10 cellular contexts compared by ENCODE assay signal in the genomic region with DNA sequence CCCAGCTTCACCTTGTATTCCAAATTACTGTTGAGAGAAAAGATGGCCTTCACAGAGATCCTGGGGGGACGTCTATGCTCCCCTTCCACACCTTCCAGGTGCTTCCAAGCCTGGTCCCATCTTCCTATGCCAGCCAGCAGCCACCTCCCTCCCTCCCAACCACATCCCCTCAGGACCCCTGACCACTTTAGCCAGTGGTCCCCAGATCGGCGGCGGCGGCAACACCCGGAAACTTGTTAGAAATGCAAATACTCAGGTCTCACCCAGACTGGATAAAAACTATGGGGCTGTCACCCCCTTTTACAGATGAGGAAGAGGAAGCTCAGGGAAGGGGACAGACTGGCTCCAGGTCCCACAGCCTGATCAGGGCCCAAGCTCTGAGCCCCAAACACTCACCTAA. TPM values are rescaled to one million over a fixed set of nuclear protein-coding genes. Genes with fewer than 3 reads are reported as not detected.
"Had no signal": no experiment of that assay in that cellular context is flagged by ENCODE, and none has a peak within 500 bp of the region (broad histone marks: within the 10 kb centered on the region; RNA-seq: fewer than 3 reads in every experiment).

No MANE protein-coding gene starts in this region.

- H3K4me3 ChIP-seq: GM23248, K562 had no signal

- FAIRE-seq: HTR-8/SVneo, K562 had no signal

- H3K9ac ChIP-seq: GM23248 had no signal

- H3K27ac ChIP-seq: GM23248 had no signal

- DNase-seq: GM23248, GOT3, H9, HCEC 1CT, IMR-90, KG1 had no signal

- H3K4me3 Mint-ChIP-seq: H9 had no signal

- H3K9me3 Mint-ChIP-seq: H9 had no signal

RNA-seq across cellular contexts. Expression of gene PRSS50, which starts 38.0 kb away (rescaled TPM):
- total RNA-seq: GM23248, H4, HT-29, IMR-90, K562 had no signal
- polyA plus RNA-seq: GM23248, IMR-90 had no signal

RNA-seq across cellular contexts. Expression of gene TMIE, which starts 54.5 kb away (rescaled TPM):
- total RNA-seq: H4, IMR-90, K562 had no signal
- polyA plus RNA-seq: GM23248, K562 had no signal
